Comparison of ENCODE assay signal across 10 cellular contexts in genomic region chr15:40942865-40943264, GRCh38. TPM values are rescaled to one million over a fixed set of nuclear protein-coding genes. Genes with fewer than 3 reads are reported as not detected.
DNase-seq lines count a peak whose midpoint lies in the region; ATAC-seq and TF ChIP-seq lines count a peak whose summit lies in the region.
"Had no signal": no experiment of that assay in that cellular context is flagged by ENCODE, and none has a peak within 500 bp of the region (broad histone marks: within the 10 kb centered on the region; RNA-seq: fewer than 3 reads in every experiment).

No MANE protein-coding gene starts in this region.

- peaks cover 26% of the 10 kb centered on the region for H3K4me1 Mint-ChIP-seq in activated naive CD8-positive, alpha-beta T cell treated with anti-CD3 and anti-CD28 coated beads, Interleukin-2, amount 10 ng/mL, durations not matched to agents 7 days and 5 days
- H3K4me1 Mint-ChIP-seq in nephron: peaks cover 11% of the 10 kb centered on the region

- H3K27me3 Mint-ChIP-seq in activated naive CD8-positive, alpha-beta T cell treated with anti-CD3 and anti-CD28 coated beads, Interleukin-2, amount 10 ng/mL, durations not matched to agents 7 days and 5 days: no peaks in the 10 kb centered on the region
- H3K27me3 Mint-ChIP-seq in nephron (ENCODE audit: low read depth): peaks cover 43% of the 10 kb centered on the region

- peak overlapping the region; percentile 78 to 89 (median 86) for H3K9ac ChIP-seq in BLaER1 treated with 17β-estradiol and CSF1 and Interleukin-3, amounts not matched to agents 10 nM and 100 nM
- H3K9ac ChIP-seq in GM23248: peak overlapping the region; percentile 80

- no peak for ATAC-seq in activated naive CD8-positive, alpha-beta T cell treated with anti-CD3 and anti-CD28 coated beads, Interleukin-2, amount 10 ng/mL, durations not matched to agents 7 days and 5 days (ENCODE audit: low read depth)
- no peak for ATAC-seq in GM18511 (IDR thresholded peaks at IDR 0.05; ENCODE audit: unreplicated experiment)

- H2AFZ ChIP-seq in GM23248: peak overlapping the region; percentile 98

- H3K4me3 Mint-ChIP-seq in activated naive CD8-positive, alpha-beta T cell treated with anti-CD3 and anti-CD28 coated beads, Interleukin-2, amount 10 ng/mL, durations not matched to agents 7 days and 5 days: peak overlapping the region; percentile 74
- peak overlapping the region; percentile 53 to 82 (median 72) for H3K4me3 Mint-ChIP-seq in nephron

- peak overlapping the region; percentile 18 for H3K27ac Mint-ChIP-seq in activated naive CD8-positive, alpha-beta T cell treated with anti-CD3 and anti-CD28 coated beads, Interleukin-2, amount 10 ng/mL, durations not matched to agents 7 days and 5 days
- H3K27ac Mint-ChIP-seq in nephron: peak overlapping the region in 1 of 3 experiments; percentile 67

- H3K79me2 ChIP-seq in GM23248 (ENCODE audit: insufficient read depth): no peaks in the 10 kb centered on the region

- peak overlapping the region; percentile 89 to 100 (median 95) for H3K4me2 ChIP-seq in BLaER1 treated with 17β-estradiol and CSF1 and Interleukin-3, amounts not matched to agents 10 nM and 100 nM
- peak overlapping the region; percentile 72 for H3K4me2 ChIP-seq in GM23248 (ENCODE audit: unreplicated experiment)

- peaks cover 0 to under 1% (median 0%) of the 10 kb centered on the region in 11 experiments; a peak in 1 of 22 replicates for H4K20me1 ChIP-seq in BLaER1 treated with 17β-estradiol and CSF1 and Interleukin-3, amounts not matched to agents 10 nM and 100 nM
- H4K20me1 ChIP-seq in GM23248 (ENCODE audit: insufficient read depth): no peaks in the 10 kb centered on the region

- peak overlapping the region; percentile 55 to 72 (median 62) for H3K4me3 ChIP-seq in BLaER1 treated with 17β-estradiol and CSF1 and Interleukin-3, amounts not matched to agents 10 nM and 100 nM
- H3K4me3 ChIP-seq in GM23248: peak overlapping the region; percentile 72

- H3K4me1 ChIP-seq in BLaER1 treated with 17β-estradiol and CSF1 and Interleukin-3, amounts not matched to agents 10 nM and 100 nM: peaks cover 60 to 66% (median 63%) of the 10 kb centered on the region in 10 experiments
- H3K4me1 ChIP-seq in GM23248 (ENCODE audit: insufficient read depth): 0 out of 2 replicates have a peak, but pooled peaks cover 8% of the 10 kb centered on the region

- H3K36me3 Mint-ChIP-seq in activated naive CD8-positive, alpha-beta T cell treated with anti-CD3 and anti-CD28 coated beads, Interleukin-2, amount 10 ng/mL, durations not matched to agents 7 days and 5 days: no peaks in the 10 kb centered on the region
- no peaks in the 10 kb centered on the region for H3K36me3 Mint-ChIP-seq in nephron (ENCODE audit: low read depth)

- 93 to 96% methylated on average over 12 of the region's 12 CpGs for WGBS in GM23248 (ENCODE audit: low coverage in 1 of 2, low lambda C conversion rate in 2 of 2, missing lambda C conversion rate in 2 of 2), 2 experiments

- H3K9me3 Mint-ChIP-seq in activated naive CD8-positive, alpha-beta T cell treated with anti-CD3 and anti-CD28 coated beads, Interleukin-2, amount 10 ng/mL, durations not matched to agents 7 days and 5 days: no peaks in the 10 kb centered on the region
- H3K9me3 Mint-ChIP-seq in nephron: no peaks in the 10 kb centered on the region

- no peak for TF ChIP-seq CTCF in nephron (IDR thresholded peaks at IDR 0.05; ENCODE audit: unreplicated experiment in 3 of 3)

- H3K36me3 ChIP-seq in BLaER1 treated with 17β-estradiol and CSF1 and Interleukin-3, amounts not matched to agents 10 nM and 100 nM: no peaks in the 10 kb centered on the region; a peak in 1 of 22 replicates
- no peaks in the 10 kb centered on the region for H3K36me3 ChIP-seq in GM23248 (ENCODE audit: low read depth)

- DNase-seq in GM23248 (no peak), NCI-H446 (lab: John Stamatoyannopoulos, UW) (no peak), DMS53 treated with DMSO at 0.1 percent for 48 hours (lab: John Stamatoyannopoulos, UW; ENCODE audit: unreplicated experiment) (no peak)
- DNase-seq in activated naive CD8-positive, alpha-beta T cell treated with anti-CD3 and anti-CD28 coated beads, Interleukin-2, amount 10 ng/mL, durations not matched to agents 7 days and 5 days: no peak
- DNase-seq in stimulated activated CD4-positive, alpha-beta T cell treated with anti-CD3 and anti-CD28 coated beads, Interleukin-15, amount 100 ng/mL, for 24 hours: no peak
- DNase-seq: DMS153, SW 1271 had no signal

- POLR2A ChIA-PET in activated naive CD8-positive, alpha-beta T cell treated with anti-CD3 and anti-CD28 coated beads, Interleukin-2, amount 10 ng/mL, durations not matched to agents 7 days and 5 days (lab: Charles Lee): interaction anchor here (1.0 to 5.4 kb wide), 5 partner anchors 10 to 390 kb away, joined by 3 to 68 read pairs (median 4); partner anchors contain the start of genes CHAC1, DLL4, NUSAP1 and OIP5

- H3K9me3 ChIP-seq in BLaER1 treated with 17β-estradiol and CSF1 and Interleukin-3, amounts not matched to agents 10 nM and 100 nM (replicated peaks in 1 of 11): no peaks in the 10 kb centered on the region
- no peaks in the 10 kb centered on the region for H3K9me3 ChIP-seq in GM23248 (ENCODE audit: low read depth)

- in situ Hi-C loops in GM23248 (cut with MboI): no loop called here

- no peaks in the 10 kb centered on the region for H3K9me2 ChIP-seq in GM23248 (ENCODE audit: insufficient read depth)

- H3F3A ChIP-seq in GM23248 (ENCODE audit: insufficient read depth): 0 out of 2 replicates have a peak, but pooled peaks cover 7% of the 10 kb centered on the region

- no peaks in the 10 kb centered on the region for H3K27me3 ChIP-seq in BLaER1 treated with 17β-estradiol and CSF1 and Interleukin-3, amounts not matched to agents 10 nM and 100 nM
- H3K27me3 ChIP-seq in GM23248 (replicated peaks; ENCODE audit: insufficient read depth): no peaks in the 10 kb centered on the region

- peak overlapping the region; percentile 83 to 95 (median 88); a peak in 21 of 22 replicates for H3K27ac ChIP-seq in BLaER1 treated with 17β-estradiol and CSF1 and Interleukin-3, amounts not matched to agents 10 nM and 100 nM
- H3K27ac ChIP-seq in GM23248: no peak overlapping the region

RNA-seq across cellular contexts. Expression of gene CHAC1, which starts 10.4 kb away (rescaled TPM):
- total RNA-seq in GM23248 (2014; rRNA removed; shearing (Covaris generic)): 65.8 and 74.4 TPM in 2 replicates
- polyA plus RNA-seq in GM23248 (2016; fragmentation: Nextera tagmentation; extraction: Ambion mirVana): 43.8 and 47.2 TPM in 2 replicates
- 10 to 100 TPM; 13.9 to 14.1 TPM for total RNA-seq in activated naive CD8-positive, alpha-beta T cell treated with anti-CD3 and anti-CD28 coated beads, Interleukin-2, amount 10 ng/mL, durations not matched to agents 7 days and 5 days

RNA-seq across cellular contexts. Expression of gene DLL4, which starts 13.7 kb away (rescaled TPM):
- total RNA-seq in GM23248 (2014; rRNA removed; shearing (Covaris generic)): not detected in 2 replicates
- polyA plus RNA-seq in GM23248 (2016; fragmentation: Nextera tagmentation; extraction: Ambion mirVana): not detected in 2 replicates
- under 1 TPM in 1 of 2 experiments, not detected in 1; 0.11 TPM for total RNA-seq in activated naive CD8-positive, alpha-beta T cell treated with anti-CD3 and anti-CD28 coated beads, Interleukin-2, amount 10 ng/mL, durations not matched to agents 7 days and 5 days

RNA-seq across cellular contexts. Expression of gene VPS18, which starts 48.6 kb away (rescaled TPM):
- total RNA-seq in GM23248 (2014; rRNA removed; shearing (Covaris generic)): 30.4 and 32.7 TPM in 2 replicates
- 15.8 and 16.4 TPM in 2 replicates for polyA plus RNA-seq in GM23248 (2016; fragmentation: Nextera tagmentation; extraction: Ambion mirVana)
- total RNA-seq in activated naive CD8-positive, alpha-beta T cell treated with anti-CD3 and anti-CD28 coated beads, Interleukin-2, amount 10 ng/mL, durations not matched to agents 7 days and 5 days: 10 to 100 TPM; 20.1 to 21.2 TPM
